ENCODE assay signal across 1 cellular context in the genomic region with DNA sequence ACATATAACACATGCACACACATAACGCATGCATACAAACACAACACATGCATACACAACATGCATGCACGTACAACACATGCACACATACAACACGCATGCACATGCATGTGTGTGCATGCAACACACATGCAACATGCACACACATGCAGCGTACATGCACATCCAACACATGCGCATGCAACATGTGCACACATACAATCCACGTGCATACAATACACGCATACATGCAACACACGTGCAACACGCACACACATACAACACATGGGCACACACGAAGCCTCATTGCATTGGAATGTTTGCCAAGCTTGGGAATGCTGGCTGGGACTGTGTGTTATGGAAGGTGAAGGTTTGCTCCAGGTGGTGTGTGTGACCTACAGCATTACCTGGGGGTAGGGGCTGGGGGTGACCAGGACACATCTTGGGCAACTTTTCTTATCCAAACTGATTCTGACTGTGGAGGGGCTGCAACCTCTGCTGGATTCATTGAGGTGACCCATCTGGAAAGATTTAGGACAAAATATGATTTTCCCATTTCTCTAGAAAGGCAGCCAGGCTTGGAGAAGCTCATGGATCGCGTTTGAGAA.
TF ChIP-seq lines count a peak whose summit lies in the region.

No MANE protein-coding gene starts in this region.

TF ChIP-seq in GM12891, 5 proteins besides CTCF, POLR2A, EP300 and RAD21:
- TF ChIP-seq PAX5 (IDR thresholded peaks at IDR 0.05; ENCODE audit: insufficient read depth, low read length, severe bottlenecking) (no peak), TAF1 (IDR thresholded peaks at IDR 0.05; ENCODE audit: low read depth, low read length) (no peak), POU2F2 (IDR thresholded peaks at IDR 0.05; ENCODE audit: low read depth, low read length) (no peak), POLR2AphosphoS5 (IDR thresholded peaks at IDR 0.05; ENCODE audit: low read depth, low read length) (no peak), SPI1 (IDR thresholded peaks at IDR 0.05; ENCODE audit: low read depth, low read length) (no peak)
